ENCODE assay signal across 10 cellular contexts in the genomic region with DNA sequence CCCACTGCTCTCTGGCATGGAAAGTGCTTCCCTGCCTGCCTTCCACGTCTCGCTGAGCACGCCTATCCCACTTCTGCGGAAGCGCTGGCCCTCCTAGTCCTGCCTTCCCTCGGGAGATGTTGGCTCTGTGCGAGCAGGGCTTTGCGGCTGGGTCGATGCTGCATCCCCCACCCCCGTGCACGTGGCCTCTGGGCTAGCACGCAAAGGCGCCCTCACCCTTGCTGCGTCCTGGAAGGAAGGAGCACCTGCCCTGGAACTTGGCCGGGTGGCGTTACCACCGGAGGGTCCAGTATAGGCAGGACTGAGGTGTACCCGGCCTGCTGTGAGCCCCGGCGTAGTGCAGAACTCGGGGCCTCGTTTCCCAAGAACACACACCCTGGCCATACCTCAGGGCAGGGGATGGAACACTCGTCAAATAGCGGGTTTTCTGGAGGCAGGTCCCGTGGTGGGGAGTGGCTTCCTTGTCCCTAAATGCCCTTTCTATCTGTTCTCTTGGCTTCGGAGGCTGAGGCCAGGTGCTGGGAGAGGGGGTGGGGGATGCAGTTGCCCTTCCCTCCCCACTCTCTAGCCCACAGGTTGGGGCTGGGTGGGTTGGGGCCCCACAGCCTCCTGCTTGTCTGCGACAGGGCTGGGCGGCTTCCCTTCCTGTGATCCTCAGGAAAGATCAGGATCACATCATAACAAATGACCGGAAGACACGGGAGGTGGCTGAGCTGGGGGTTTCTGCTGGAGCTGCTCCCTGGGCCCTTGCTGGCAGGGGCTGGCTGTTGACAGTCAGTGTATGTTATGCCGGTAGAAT. TPM values are rescaled to one million over a fixed set of nuclear protein-coding genes. Genes with fewer than 3 reads are reported as not detected.
A peak's percentile ranks its signal among the peaks of the same experiment; 100 is the strongest.
DNase-seq lines count a peak whose midpoint lies in the region; ATAC-seq and TF ChIP-seq lines count a peak whose summit lies in the region.
"Had no signal": no experiment of that assay in that cellular context is flagged by ENCODE, and none has a peak within 500 bp of the region (broad histone marks: within the 10 kb centered on the region; RNA-seq: fewer than 3 reads in every experiment).

No MANE protein-coding gene starts in this region.

- peaks cover 4% of the 10 kb centered on the region; the same call in 1 of the 2 replicates for H3K4me1 ChIP-seq in HEK293 (ENCODE audit: control insufficient read depth, insufficient read depth, low read length)
- H3K4me1 ChIP-seq in RWPE2 (ENCODE audit: insufficient read depth, poor library complexity, severe bottlenecking), result peaks cover 44% of the 10 kb centered on the region

- no peak for ATAC-seq in RWPE2 (ENCODE audit: low read depth)
- ATAC-seq in left ventricle myocardium superior, result peak; percentile 6
- ATAC-seq in HG02571 (IDR thresholded peaks at IDR 0.05; ENCODE audit: unreplicated experiment), result no peak

- intact Hi-C loops in left ventricle myocardium superior (cut with micrococcal nuclease), result no loop called here

- no peak for TF ChIP-seq CTCF in HEK293 (tag by site-specific recombination; IDR thresholded peaks at IDR 0.05)
- no peak for TF ChIP-seq CTCF in RWPE2 (IDR thresholded peaks at IDR 0.05; ENCODE audit: poor library complexity, severe bottlenecking)

- H3K27ac ChIP-seq in HEK293 (ENCODE audit: extremely low read depth, low read depth, low read length) (no peak overlapping the region), RWPE2 (ENCODE audit: poor library complexity, severe bottlenecking) (peak overlapping the region; percentile 98), skin epidermis (peak overlapping the region in 12 of 21 experiments; percentile 1 to 69 (median 32))

- H3K36me3 ChIP-seq in HEK293 (ENCODE audit: control insufficient read depth in 2 of 2, insufficient read depth in 1 of 2, low read length in 2 of 2), result peaks cover 0 to 14% of the 10 kb centered on the region in 2 experiments; a peak in 1 of 3 replicates
- peaks cover 15% of the 10 kb centered on the region for H3K36me3 ChIP-seq in RWPE2 (ENCODE audit: low read depth)
- H3K36me3 ChIP-seq: adrenal gland had no signal

- DNase-seq in RWPE2 (ENCODE audit: low spot score), result no peak
- DNase-seq in left ventricle myocardium superior, result no peak
- no peak for DNase-seq in activated CD8-positive, alpha-beta memory T cell treated with anti-CD3 and anti-CD28 coated beads for 24 hours
- no peak for DNase-seq in HPDE6-E6E7 (ENCODE audit: extremely low spot score)
- no peak for DNase-seq in globus pallidus (ENCODE audit: low spot score)
- DNase-seq: MM.1S had no signal

- POLR2A ChIA-PET in HEK293 (lab: Yijun Ruan, JAX), result interaction anchor here (4.2 kb wide), 1 partner anchor 16 kb away, joined by 23 read pairs; a partner anchor contains a TSS

- CTCF ChIA-PET in HEK293 (lab: Yijun Ruan, JAX), result interaction anchor here (1.0 to 1.8 kb wide), 2 partner anchors 43 to 45 kb away, joined by 3 to 8 read pairs; no protein-coding TSS in a partner anchor

- H3K4me3 ChIP-seq in HEK293 (ENCODE audit: low read depth, low read length), result no peak overlapping the region
- H3K4me3 ChIP-seq in RWPE2 (ENCODE audit: severe bottlenecking), result no peak overlapping the region
- no peak overlapping the region for H3K4me3 ChIP-seq in skin epidermis
- H3K4me3 ChIP-seq: adrenal gland had no signal

- no peaks in the 10 kb centered on the region for H3K9me3 ChIP-seq in HEK293 (ENCODE audit: control insufficient read depth, insufficient read depth, low read depth, low read length)
- H3K9me3 ChIP-seq in RWPE2 (ENCODE audit: severe bottlenecking), result no peaks in the 10 kb centered on the region
- H3K9me3 ChIP-seq: adrenal gland had no signal

- H3K27me3 ChIP-seq in RWPE2 (ENCODE audit: insufficient read depth, poor library complexity, severe bottlenecking), result no peaks in the 10 kb centered on the region
- H3K27me3 ChIP-seq: adrenal gland had no signal

TF ChIP-seq in HEK293, 187 proteins besides CTCF, POLR2A, EP300 and RAD21:
- TF ChIP-seq SP2 (tag by site-specific recombination; IDR thresholded peaks at IDR 0.05), result no peak
- peak; percentile 28; the same call in 1 of the 2 replicates for TF ChIP-seq KLF1 (tag by site-specific recombination; IDR thresholded peaks at IDR 0.05)
- TF ChIP-seq SCRT2 (tag by site-specific recombination; IDR thresholded peaks at IDR 0.05), result no peak
- peak; percentile 46; the same call in 1 of the 2 replicates for TF ChIP-seq ZNF600 (tag by site-specific recombination; IDR thresholded peaks at IDR 0.05)

RNA-seq across cellular contexts. Expression of a gene that starts 17.4 kb away (rescaled TPM):
- total RNA-seq in left ventricle myocardium superior, result 32.7 TPM
